39 cellular contexts compared by ENCODE assay signal in genomic region chr5:12896086-12896485, GRCh38.
"Had no signal": no experiment of that assay in that cellular context is flagged by ENCODE, and none has a peak within 500 bp of the region (broad histone marks: within the 10 kb centered on the region; RNA-seq: fewer than 3 reads in every experiment).

No MANE protein-coding gene starts in this region.

- H3K27ac Mint-ChIP-seq: activated naive CD4-positive, alpha-beta T cell treated with anti-CD3 and anti-CD28 coated beads for 36 hours; activated naive CD4-positive, alpha-beta T cell treated with anti-CD3 and anti-CD28 coated beads, Interleukin-2, amount 10 ng/mL, durations not matched to agents 7 days and 5 days; activated naive CD4-positive, alpha-beta T cell treated with anti-CD3 and anti-CD28 coated beads, Interleukin-2, amount 50 U/mL, for 24 hours; activated naive CD4-positive, alpha-beta T cell treated with anti-CD3 and anti-CD28 coated beads, Interleukin-2, amount 50 U/mL, for 72 hours; activated naive CD8-positive, alpha-beta T cell; activated naive CD8-positive, alpha-beta T cell treated with anti-CD3 and anti-CD28 coated beads for 36 hours; activated naive CD8-positive, alpha-beta T cell treated with anti-CD3 and anti-CD28 coated beads, Interleukin-2, amount 10 ng/mL, durations not matched to agents 7 days and 5 days; activated naive CD8-positive, alpha-beta T cell treated with anti-CD3 and anti-CD28 coated beads, Interleukin-2, amount 50 U/mL, for 24 hours; activated T-cell treated with anti-CD3 and anti-CD28 coated beads, Interleukin-2, amount 50 U/mL, for 24 hours; activated T-cell treated with anti-CD3 and anti-CD28 coated beads, Interleukin-2, amount 50 U/mL, for 72 hours; activated T-helper 1 cell treated with anti-CD3 and anti-CD28 coated beads, Interleukin-12 subunit alpha, Interleukin-12 subunit beta, Interleukin-2, Interleukin-4 antibody, amounts not matched to agents 30 ng/mL and 10 ng/mL and 1 ng/mL, durations not matched to agents 14 hours and 24 hours and 36 hours; activated T-helper 17 cell treated with anti-CD3 and anti-CD28 coated beads, Interleukin-2, amount 50 U/mL, for 72 hours; activated T-helper 2 cell treated with anti-CD3 and anti-CD28 coated beads, Interferon-gamma antibody, Interleukin-2, Interleukin-4, amounts not matched to agents 10 μg/mL and 5 μg/mL and 100 μg/mL, durations not matched to agents 14 hours and 24 hours and 36 hours had no signal

- H3K27ac ChIP-seq: adrenal gland, ascending aorta, body of pancreas, brain microvascular endothelial cell, breast epithelium, cardiac muscle cell had no signal

- H3K36me3 Mint-ChIP-seq: activated naive CD4-positive, alpha-beta T cell treated with anti-CD3 and anti-CD28 coated beads, Interleukin-2, amount 10 ng/mL, durations not matched to agents 7 days and 5 days; activated naive CD4-positive, alpha-beta T cell treated with anti-CD3 and anti-CD28 coated beads, Interleukin-2, amount 50 U/mL, for 24 hours; activated naive CD4-positive, alpha-beta T cell treated with anti-CD3 and anti-CD28 coated beads, Interleukin-2, amount 50 U/mL, for 72 hours; activated naive CD8-positive, alpha-beta T cell; activated naive CD8-positive, alpha-beta T cell treated with anti-CD3 and anti-CD28 coated beads for 36 hours; activated naive CD8-positive, alpha-beta T cell treated with anti-CD3 and anti-CD28 coated beads, Interleukin-2, amount 10 ng/mL, durations not matched to agents 7 days and 5 days; brain had no signal

- H3K4me3 ChIP-seq: adrenal gland, ascending aorta, body of pancreas, breast epithelium, cardiac muscle cell had no signal

- H3K4me3 Mint-ChIP-seq: activated naive CD4-positive, alpha-beta T cell treated with anti-CD3 and anti-CD28 coated beads for 36 hours; activated naive CD4-positive, alpha-beta T cell treated with anti-CD3 and anti-CD28 coated beads, Interleukin-2, amount 10 ng/mL, durations not matched to agents 7 days and 5 days; activated naive CD4-positive, alpha-beta T cell treated with anti-CD3 and anti-CD28 coated beads, Interleukin-2, amount 50 U/mL, for 24 hours; activated naive CD8-positive, alpha-beta T cell; activated naive CD8-positive, alpha-beta T cell treated with anti-CD3 and anti-CD28 coated beads for 36 hours; activated naive CD8-positive, alpha-beta T cell treated with anti-CD3 and anti-CD28 coated beads, Interleukin-2, amount 10 ng/mL, durations not matched to agents 7 days and 5 days; activated naive CD8-positive, alpha-beta T cell treated with anti-CD3 and anti-CD28 coated beads, Interleukin-2, amount 50 U/mL, for 24 hours; activated T-cell treated with anti-CD3 and anti-CD28 coated beads, Interleukin-2, amount 50 U/mL, for 24 hours; activated T-cell treated with anti-CD3 and anti-CD28 coated beads, Interleukin-2, amount 50 U/mL, for 4 hours; activated T-cell treated with anti-CD3 and anti-CD28 coated beads, Interleukin-2, amount 50 U/mL, for 72 hours; activated T-helper 1 cell treated with anti-CD3 and anti-CD28 coated beads, Interleukin-12 subunit alpha, Interleukin-12 subunit beta, Interleukin-2, Interleukin-4 antibody, amounts not matched to agents 30 ng/mL and 10 ng/mL and 1 ng/mL, durations not matched to agents 14 hours and 24 hours and 36 hours; activated T-helper 17 cell treated with anti-CD3 and anti-CD28 coated beads, Interleukin-2, amount 50 U/mL, for 72 hours; brain; central memory CD8-positive, alpha-beta T cell had no signal

- FAIRE-seq: astrocyte, bronchial epithelial cell had no signal

- H3K27me3 ChIP-seq: adrenal gland, ascending aorta, body of pancreas, brain microvascular endothelial cell, breast epithelium, cardiac muscle cell had no signal

- H3K4me1 Mint-ChIP-seq: activated naive CD4-positive, alpha-beta T cell treated with anti-CD3 and anti-CD28 coated beads, Interleukin-2, amount 10 ng/mL, durations not matched to agents 7 days and 5 days; activated naive CD4-positive, alpha-beta T cell treated with anti-CD3 and anti-CD28 coated beads, Interleukin-2, amount 50 U/mL, for 24 hours; activated naive CD8-positive, alpha-beta T cell treated with anti-CD3 and anti-CD28 coated beads for 36 hours; activated naive CD8-positive, alpha-beta T cell treated with anti-CD3 and anti-CD28 coated beads, Interleukin-2, amount 10 ng/mL, durations not matched to agents 7 days and 5 days; activated naive CD8-positive, alpha-beta T cell treated with anti-CD3 and anti-CD28 coated beads, Interleukin-2, amount 50 U/mL, for 24 hours; activated T-helper 17 cell treated with anti-CD3 and anti-CD28 coated beads, Interleukin-2, amount 50 U/mL, for 72 hours; brain; central memory CD8-positive, alpha-beta T cell had no signal

- DNase-seq: activated effector memory CD4-positive, alpha-beta T cell treated with anti-CD3 and anti-CD28 coated beads, Interleukin-2, amount 50 U/mL, for 16 hours; activated effector memory CD4-positive, alpha-beta T cell treated with Interleukin-2 at 50 U/mL for 16 hours; activated gamma-delta T cell; activated gamma-delta T cell treated with Interleukin-2 at 50 U/mL for 16 hours; activated naive CD4-positive, alpha-beta T cell; activated naive CD4-positive, alpha-beta T cell treated with anti-CD3 and anti-CD28 coated beads for 36 hours; activated naive CD4-positive, alpha-beta T cell treated with anti-CD3 and anti-CD28 coated beads, Interleukin-2, amount 10 ng/mL, durations not matched to agents 7 days and 5 days; activated naive CD4-positive, alpha-beta T cell treated with anti-CD3 and anti-CD28 coated beads, Interleukin-2, amount 50 U/mL, for 16 hours; activated naive CD4-positive, alpha-beta T cell treated with Interleukin-2 at 50 U/mL for 16 hours; activated naive CD8-positive, alpha-beta T cell treated with anti-CD3 and anti-CD28 coated beads for 36 hours; activated naive CD8-positive, alpha-beta T cell treated with anti-CD3 and anti-CD28 coated beads, Interleukin-2, amount 10 ng/mL, durations not matched to agents 7 days and 5 days; activated naive CD8-positive, alpha-beta T cell treated with anti-CD3 and anti-CD28 coated beads, Interleukin-2, amount 50 U/mL, for 24 hours; activated T-cell treated with anti-CD3 and anti-CD28 coated beads, Interleukin-2, amount 50 U/mL, for 24 hours; activated T-cell treated with anti-CD3 and anti-CD28 coated beads, Interleukin-2, amount 50 U/mL, for 4 hours; activated T-cell treated with anti-CD3 and anti-CD28 coated beads, Interleukin-2, amount 50 U/mL, for 48 hours; activated T-cell treated with anti-CD3 and anti-CD28 coated beads, Interleukin-2, amount 50 U/mL, for 72 hours; adrenal gland; amniotic stem cell; amygdala; anterior cingulate cortex; aorta; body of pancreas; brain microvascular endothelial cell; caudate nucleus; central memory CD4-positive, alpha-beta T cell; cerebellar nuclear complex had no signal

- H3K36me3 ChIP-seq: adrenal gland, ascending aorta, brain microvascular endothelial cell, breast epithelium, cardiac muscle cell had no signal

- H3K9me3 ChIP-seq: adrenal gland, ascending aorta, body of pancreas, breast epithelium had no signal

- H3K9me3 Mint-ChIP-seq: brain had no signal

- H3K27me3 Mint-ChIP-seq: activated naive CD4-positive, alpha-beta T cell treated with anti-CD3 and anti-CD28 coated beads, Interleukin-2, amount 10 ng/mL, durations not matched to agents 7 days and 5 days; activated naive CD4-positive, alpha-beta T cell treated with anti-CD3 and anti-CD28 coated beads, Interleukin-2, amount 50 U/mL, for 24 hours; activated naive CD8-positive, alpha-beta T cell; activated naive CD8-positive, alpha-beta T cell treated with anti-CD3 and anti-CD28 coated beads for 36 hours; activated naive CD8-positive, alpha-beta T cell treated with anti-CD3 and anti-CD28 coated beads, Interleukin-2, amount 10 ng/mL, durations not matched to agents 7 days and 5 days; activated naive CD8-positive, alpha-beta T cell treated with anti-CD3 and anti-CD28 coated beads, Interleukin-2, amount 50 U/mL, for 24 hours; activated T-cell treated with anti-CD3 and anti-CD28 coated beads, Interleukin-2, amount 50 U/mL, for 24 hours; activated T-helper 17 cell treated with anti-CD3 and anti-CD28 coated beads, Interleukin-2, amount 50 U/mL, for 72 hours; brain; central memory CD8-positive, alpha-beta T cell had no signal

- H3K4me1 ChIP-seq: adrenal gland, ascending aorta, body of pancreas, breast epithelium had no signal
